ENCODE assay signal across 23 cellular contexts in genomic region chr20:62198496-62198895, GRCh38. TPM values are rescaled to one million over a fixed set of nuclear protein-coding genes. Genes with fewer than 3 reads are reported as not detected.
DNase-seq lines count a peak whose midpoint lies in the region; ATAC-seq, FAIRE-seq and TF ChIP-seq lines count a peak whose summit lies in the region.
"Had no signal": no experiment of that assay in that cellular context is flagged by ENCODE, and none has a peak within 500 bp of the region (broad histone marks: within the 10 kb centered on the region; RNA-seq: fewer than 3 reads in every experiment).

No MANE protein-coding gene starts in this region.

- TF ChIP-seq EP300 in K562 (IDR thresholded peaks at IDR 0.05; ENCODE audit: low read length): no peak

- no peaks in the 10 kb centered on the region for H3K9me1 ChIP-seq in K562 (ENCODE audit: control insufficient read depth, insufficient read depth, low read length)

- peaks cover 37% of the 10 kb centered on the region for H3K36me3 ChIP-seq in BLaER1
- peaks cover 82% of the 10 kb centered on the region; the same call in 2 of the 3 replicates for H3K36me3 ChIP-seq in K562 (ENCODE audit: control insufficient read depth, insufficient read depth, low read length)
- peaks cover 98% of the 10 kb centered on the region for H3K36me3 ChIP-seq in lower lobe of right lung

- H3K27me3 ChIP-seq in BLaER1 (no peaks in the 10 kb centered on the region), K562 (ENCODE audit: control insufficient read depth in 2 of 2, insufficient read depth in 2 of 2, low read length in 2 of 2) (no peaks in the 10 kb centered on the region), lower lobe of right lung (ENCODE audit: low read depth) (no peaks in the 10 kb centered on the region)
- H3K27me3 ChIP-seq: BE2C, SJSA1 had no signal

- H3K79me2 ChIP-seq in K562 (ENCODE audit: control insufficient read depth, insufficient read depth, low read length): no peaks in the 10 kb centered on the region; the same call in 2 of the 3 replicates

- 0 out of 2 replicates have a peak overlapping the region, but pooled peaks have one; percentile 11 for H3K27ac ChIP-seq in BLaER1
- no peak overlapping the region for H3K27ac ChIP-seq in K562 (ENCODE audit: extremely low read depth, low read depth, low read length)
- H3K27ac ChIP-seq in lower lobe of right lung: no peak overlapping the region
- H3K27ac ChIP-seq: A549, SJSA1 had no signal

- H3K9ac ChIP-seq in BLaER1 (no peak overlapping the region), K562 (ENCODE audit: insufficient read depth in 1 of 2, low read depth in 2 of 2, low read length in 2 of 2) (no peak overlapping the region)

- TF ChIP-seq RAD21 in K562 (CRISPR knock-in tag; conservative IDR thresholded peaks at IDR 0.05 in 1 of 2, IDR thresholded peaks at IDR 0.05 in 1 of 2): no peak

- H3K9me3 ChIP-seq in BLaER1: no peaks in the 10 kb centered on the region
- no peaks in the 10 kb centered on the region for H3K9me3 ChIP-seq in K562 (replicated peaks; ENCODE audit: control insufficient read depth, insufficient read depth, low read depth, low read length)
- H3K9me3 ChIP-seq in lower lobe of right lung: no peaks in the 10 kb centered on the region
- H3K9me3 ChIP-seq: A549, BE2C, SJSA1 had no signal

- in situ Hi-C loops in K562 (cut with MboI): no loop called here

- peaks cover 93% of the 10 kb centered on the region for H3K4me1 ChIP-seq in BLaER1
- peaks cover 0 to under 1% of the 10 kb centered on the region in 2 experiments; a peak in 1 of 5 replicates for H3K4me1 ChIP-seq in K562 (replicated peaks in 1 of 2; ENCODE audit: control insufficient read depth in 2 of 2, insufficient read depth in 2 of 2, low read length in 2 of 2)
- no peaks in the 10 kb centered on the region for H3K4me1 ChIP-seq in lower lobe of right lung
- H3K4me1 ChIP-seq: A549, SJSA1 had no signal

- intact Hi-C loops in K562 (cut with micrococcal nuclease) (no loop called here), lower lobe of right lung (cut with DNase I) (no loop called here)

- no peak for DNase-seq in K562 (ENCODE audit: extremely low read depth in 1 of 4, low spot score in 3 of 4)
- DNase-seq in lower lobe of right lung: peak; percentile 28
- no peak for DNase-seq in OCI-M2 (lab: John Stamatoyannopoulos, UW; ENCODE audit: unreplicated experiment)
- no peak for DNase-seq in GM19240 (ENCODE audit: insufficient read length, low spot score)
- DNase-seq: BE2C; CD4-positive, CD25-positive, alpha-beta regulatory T cell; EL; GF-D8; H9; HFFc6; KG1; NCI-H1092 treated with DMSO at 0.1 percent for 48 hours; NCI-H146; NCI-H2029; NCI-H2227 treated with DMSO at 0.1 percent for 48 hours; NCI-H510A; NCI-H774; NK-92 treated with Interleukin-12 subunit alpha and Interleukin-12 subunit beta, amount 100 ng/mL, for 24 hours had no signal

- H3K4me2 ChIP-seq in BLaER1: peak overlapping the region; percentile 44; the same call in 1 of the 2 replicates
- H3K4me2 ChIP-seq in K562 (ENCODE audit: insufficient read depth, low read length): no peak overlapping the region
- H3K4me2 ChIP-seq: A549 had no signal

- no peak for TF ChIP-seq CTCF in K562 (IDR thresholded peaks at IDR 0.05 in 2 of 3, conservative IDR thresholded peaks at IDR 0.05 in 1 of 3; ENCODE audit: insufficient read depth in 2 of 3, low read depth in 1 of 3, low read length in 3 of 3)
- TF ChIP-seq CTCF in lower lobe of right lung (IDR thresholded peaks at IDR 0.05): no peak

- H4K20me1 ChIP-seq in BLaER1 (peaks cover 56% of the 10 kb centered on the region), K562 (replicated peaks; ENCODE audit: control insufficient read depth, insufficient read depth, low read length) (no peaks in the 10 kb centered on the region)

- TF ChIP-seq POLR2A in K562 (conservative IDR thresholded peaks at IDR 0.05): no peak

- no peak for ATAC-seq in K562
- ATAC-seq in lower lobe of right lung: no peak
- no peak for ATAC-seq in GM18907 (IDR thresholded peaks at IDR 0.05; ENCODE audit: unreplicated experiment)
- ATAC-seq: A549, Panc1 had no signal

- CTCF ChIA-PET in K562 (lab: Yijun Ruan, JAX; ENCODE audit: low intra/inter-chr PET ratio): no interaction called here

- 95% methylated on average over 13 of the region's 17 CpGs for WGBS in K562 (ENCODE audit: insufficient coverage, low coverage, missing lambda C conversion rate)

- POLR2A ChIA-PET in K562 (lab: Yijun Ruan, JAX): interaction anchor here (0.5 to 0.6 kb wide), 2 partner anchors 187 to 309 kb away, joined by 3 read pairs; no protein-coding TSS in a partner anchor

- FAIRE-seq in K562 (lab: Jason Lieb, UNC): no peak
- FAIRE-seq: A549 had no signal

- no peak overlapping the region for H3K4me3 ChIP-seq in BLaER1
- H3K4me3 ChIP-seq in K562: no peak overlapping the region
- H3K4me3 ChIP-seq in lower lobe of right lung: no peak overlapping the region
- H3K4me3 ChIP-seq: A549, SJSA1 had no signal

- BruUV-seq in K562 (replicated peaks; lab: Mats Ljungman, UMichigan): no TSS peak

- no peak overlapping the region for H2AFZ ChIP-seq in K562 (ENCODE audit: low read depth, low read length)

RNA-seq across cellular contexts. Expression of gene MTG2, which starts 15.7 kb away (rescaled TPM):
- total RNA-seq in K562 (2011; cell fraction: chromatin; rRNA removed; ENCODE audit: low replicate concordance): 78.3 and 113 TPM in 2 replicates
- total RNA-seq in K562 (2011; cell fraction: nucleolus; rRNA removed): 67.9 and 70.7 TPM in 2 replicates
- 77.2 and 104 TPM in 2 replicates for total RNA-seq in K562 (2011; cell fraction: nucleoplasm; rRNA removed)
- total RNA-seq in K562 (2014; rRNA removed) (44.6 and 63.8 TPM in 2 replicates), K562 (2014; rRNA removed; fragmentation: Illumina TruSeq; extraction: Trizol) (21.5 and 21.7 TPM in 2 replicates), K562 (2015; rRNA removed; fragmentation: Illumina TruSeq; extraction: Trizol) (39.6 and 44.5 TPM in 2 replicates), K562 (2021) (65.1 and 67.5 TPM in 2 replicates), lower lobe of right lung (27.1 TPM)
- polyA plus RNA-seq in K562 (2011; rRNA removed) (32.3 and 33.1 TPM in 2 replicates), K562 (2014; fragmentation: Illumina TruSeq; extraction: Trizol) (53.9 and 66.5 TPM in 2 replicates), K562 (2014; fragmentation: Nextera tagmentation; extraction: Ambion mirVana) (1 to 10 TPM; 8.7 to 9.3 TPM), K562 (2014; rRNA removed) (58.9 and 67.2 TPM in 2 replicates)
- polyA plus RNA-seq in K562 (2011; cell fraction: cytosol; rRNA removed): 43.6 and 66.7 TPM in 2 replicates
- polyA plus RNA-seq in K562 (2011; cell fraction: nucleus; rRNA removed): 27.6 and 41.4 TPM in 2 replicates
- polyA plus RNA-seq in K562 (2012): 35.8 and 52.8 TPM in 2 replicates
- polyA minus RNA-seq in K562 (2011; rRNA and poly(A)+ RNA removed): 20.0 and 26.4 TPM in 2 replicates
- polyA minus RNA-seq in K562 (2011; cell fraction: cytosol; rRNA and poly(A)+ RNA removed): 21.5 and 30.5 TPM in 2 replicates
- polyA minus RNA-seq in K562 (2011; cell fraction: nucleus; rRNA and poly(A)+ RNA removed): 14.5 and 18.4 TPM in 2 replicates

RNA-seq across cellular contexts. Expression of gene HRH3, which starts 21.6 kb away (rescaled TPM):
- total RNA-seq in K562 (2011; cell fraction: chromatin; rRNA removed; ENCODE audit: low replicate concordance): not detected in 2 replicates
- total RNA-seq in K562 (2011; cell fraction: nucleolus; rRNA removed): not detected in 2 replicates
- total RNA-seq in K562 (2011; cell fraction: nucleoplasm; rRNA removed): not detected in 2 replicates
- not detected in 2 replicates for total RNA-seq in K562 (2014; rRNA removed)
- total RNA-seq in K562 (2014; rRNA removed; fragmentation: Illumina TruSeq; extraction: Trizol): not detected in 2 replicates
- total RNA-seq in K562 (2015; rRNA removed; fragmentation: Illumina TruSeq; extraction: Trizol): not detected in 2 replicates
- not detected in 2 replicates for total RNA-seq in K562 (2021)
- polyA plus RNA-seq in K562 (2011; rRNA removed): not detected in 2 replicates
- not detected in 2 replicates for polyA plus RNA-seq in K562 (2011; cell fraction: cytosol; rRNA removed)
- not detected in 2 replicates for polyA plus RNA-seq in K562 (2011; cell fraction: nucleus; rRNA removed)
- polyA plus RNA-seq in K562 (2012): not detected in 2 replicates
- polyA plus RNA-seq in K562 (2014; fragmentation: Illumina TruSeq; extraction: Trizol): not detected in 2 replicates
- not detected for polyA plus RNA-seq in K562 (2014; fragmentation: Nextera tagmentation; extraction: Ambion mirVana)
- not detected in 2 replicates for polyA plus RNA-seq in K562 (2014; rRNA removed)
- not detected in 2 replicates for polyA minus RNA-seq in K562 (2011; rRNA and poly(A)+ RNA removed)
- not detected in 2 replicates for polyA minus RNA-seq in K562 (2011; cell fraction: cytosol; rRNA and poly(A)+ RNA removed)
- not detected in 2 replicates for polyA minus RNA-seq in K562 (2011; cell fraction: nucleus; rRNA and poly(A)+ RNA removed)
- total RNA-seq in lower lobe of right lung: not detected
- total RNA-seq: CD4-positive, CD25-positive, alpha-beta regulatory T cell; HFFc6; SJSA1 had no signal
- polyA plus RNA-seq: A549; CD4-positive, CD25-positive, alpha-beta regulatory T cell had no signal

RNA-seq across cellular contexts. Expression of gene OSBPL2, which starts 39.8 kb away (rescaled TPM):
- 144 and 173 TPM in 2 replicates for total RNA-seq in K562 (2011; cell fraction: chromatin; rRNA removed; ENCODE audit: low replicate concordance)
- total RNA-seq in K562 (2011; cell fraction: nucleolus; rRNA removed): 69.5 and 70.9 TPM in 2 replicates
- 130 and 148 TPM in 2 replicates for total RNA-seq in K562 (2011; cell fraction: nucleoplasm; rRNA removed)
- total RNA-seq in K562 (2014; rRNA removed) (14.4 and 18.2 TPM in 2 replicates), K562 (2014; rRNA removed; fragmentation: Illumina TruSeq; extraction: Trizol) (14.0 and 16.1 TPM in 2 replicates), K562 (2015; rRNA removed; fragmentation: Illumina TruSeq; extraction: Trizol) (13.0 and 14.1 TPM in 2 replicates), K562 (2021) (23.0 and 25.6 TPM in 2 replicates), lower lobe of right lung (56.0 TPM)
- polyA plus RNA-seq in K562 (2011; rRNA removed) (11.2 and 18.0 TPM in 2 replicates), K562 (2014; fragmentation: Illumina TruSeq; extraction: Trizol) (19.9 and 21.1 TPM in 2 replicates), K562 (2014; fragmentation: Nextera tagmentation; extraction: Ambion mirVana) (1 to 10 TPM; 2.5 to 3.5 TPM), K562 (2014; rRNA removed) (15.2 and 16.9 TPM in 2 replicates)
- polyA plus RNA-seq in K562 (2011; cell fraction: cytosol; rRNA removed): 7.4 and 12.4 TPM in 2 replicates
- polyA plus RNA-seq in K562 (2011; cell fraction: nucleus; rRNA removed): 75.1 and 90.2 TPM in 2 replicates
- 15.0 and 24.7 TPM in 2 replicates for polyA plus RNA-seq in K562 (2012)
- 73.7 and 99.1 TPM in 2 replicates for polyA minus RNA-seq in K562 (2011; rRNA and poly(A)+ RNA removed)
- 7.7 and 10.5 TPM in 2 replicates for polyA minus RNA-seq in K562 (2011; cell fraction: cytosol; rRNA and poly(A)+ RNA removed)
- 19.9 and 34.7 TPM in 2 replicates for polyA minus RNA-seq in K562 (2011; cell fraction: nucleus; rRNA and poly(A)+ RNA removed)

RNA-seq across cellular contexts. Expression of gene SS18L1, which starts 54.9 kb away (rescaled TPM):
- 73.1 and 90.7 TPM in 2 replicates for total RNA-seq in K562 (2011; cell fraction: chromatin; rRNA removed; ENCODE audit: low replicate concordance)
- total RNA-seq in K562 (2011; cell fraction: nucleolus; rRNA removed): 42.7 and 52.5 TPM in 2 replicates
- 50.7 and 61.9 TPM in 2 replicates for total RNA-seq in K562 (2011; cell fraction: nucleoplasm; rRNA removed)
- total RNA-seq in K562 (2014; rRNA removed) (17.5 and 22.4 TPM in 2 replicates), K562 (2014; rRNA removed; fragmentation: Illumina TruSeq; extraction: Trizol) (10.8 and 12.8 TPM in 2 replicates), K562 (2015; rRNA removed; fragmentation: Illumina TruSeq; extraction: Trizol) (15.1 and 15.2 TPM in 2 replicates), K562 (2021) (21.1 and 21.3 TPM in 2 replicates), lower lobe of right lung (17.8 TPM)
- polyA plus RNA-seq in K562 (2011; rRNA removed) (19.6 and 22.3 TPM in 2 replicates), K562 (2014; fragmentation: Illumina TruSeq; extraction: Trizol) (14.9 and 15.3 TPM in 2 replicates), K562 (2014; fragmentation: Nextera tagmentation; extraction: Ambion mirVana) (1 to 10 TPM; 2.7 to 3.0 TPM), K562 (2014; rRNA removed) (28.3 and 32.6 TPM in 2 replicates)
- 20.5 and 44.1 TPM in 2 replicates for polyA plus RNA-seq in K562 (2011; cell fraction: cytosol; rRNA removed)
- polyA plus RNA-seq in K562 (2011; cell fraction: nucleus; rRNA removed): 37.1 and 62.5 TPM in 2 replicates
- polyA plus RNA-seq in K562 (2012): 15.5 and 18.1 TPM in 2 replicates
- polyA minus RNA-seq in K562 (2011; rRNA and poly(A)+ RNA removed): 7.9 and 11.9 TPM in 2 replicates
- 13.6 and 15.9 TPM in 2 replicates for polyA minus RNA-seq in K562 (2011; cell fraction: cytosol; rRNA and poly(A)+ RNA removed)
- polyA minus RNA-seq in K562 (2011; cell fraction: nucleus; rRNA and poly(A)+ RNA removed): 21.1 and 22.5 TPM in 2 replicates

RNA-seq across cellular contexts. Expression of gene PSMA7, which starts 55.3 kb away (rescaled TPM):
- total RNA-seq in K562 (2011; cell fraction: chromatin; rRNA removed; ENCODE audit: low replicate concordance): 103 and 137 TPM in 2 replicates
- 121 and 134 TPM in 2 replicates for total RNA-seq in K562 (2011; cell fraction: nucleolus; rRNA removed)
- total RNA-seq in K562 (2011; cell fraction: nucleoplasm; rRNA removed): 107 and 114 TPM in 2 replicates
- total RNA-seq in K562 (2014; rRNA removed) (490 and 510 TPM in 2 replicates), K562 (2014; rRNA removed; fragmentation: Illumina TruSeq; extraction: Trizol) (263 and 283 TPM in 2 replicates), K562 (2015; rRNA removed; fragmentation: Illumina TruSeq; extraction: Trizol) (289 and 308 TPM in 2 replicates), K562 (2021) (413 and 431 TPM in 2 replicates), lower lobe of right lung (223 TPM)
- polyA plus RNA-seq in K562 (2011; rRNA removed) (404 and 422 TPM in 2 replicates), K562 (2014; fragmentation: Illumina TruSeq; extraction: Trizol) (257 and 356 TPM in 2 replicates), K562 (2014; fragmentation: Nextera tagmentation; extraction: Ambion mirVana) (100 to 1,000 TPM; 303 to 393 TPM), K562 (2014; rRNA removed) (472 and 507 TPM in 2 replicates)
- polyA plus RNA-seq in K562 (2011; cell fraction: cytosol; rRNA removed): 449 and 653 TPM in 2 replicates
- 316 and 321 TPM in 2 replicates for polyA plus RNA-seq in K562 (2011; cell fraction: nucleus; rRNA removed)
- 293 and 411 TPM in 2 replicates for polyA plus RNA-seq in K562 (2012)
- polyA minus RNA-seq in K562 (2011; rRNA and poly(A)+ RNA removed): 166 and 211 TPM in 2 replicates
- 85.6 and 105 TPM in 2 replicates for polyA minus RNA-seq in K562 (2011; cell fraction: cytosol; rRNA and poly(A)+ RNA removed)
- polyA minus RNA-seq in K562 (2011; cell fraction: nucleus; rRNA and poly(A)+ RNA removed): 46.9 and 66.2 TPM in 2 replicates
